Comparison of ENCODE assay signal across 25 cellular contexts in genomic region chr1:30704271-30704670, GRCh38. TPM values are rescaled to one million over a fixed set of nuclear protein-coding genes. Genes with fewer than 3 reads are reported as not detected.
DNase-seq lines count a peak whose midpoint lies in the region; ATAC-seq and TF ChIP-seq lines count a peak whose summit lies in the region.
"Had no signal": no experiment of that assay in that cellular context is flagged by ENCODE, and none has a peak within 500 bp of the region (broad histone marks: within the 10 kb centered on the region; RNA-seq: fewer than 3 reads in every experiment).

No MANE protein-coding gene starts in this region.

- H3K4me1 ChIP-seq in esophagus muscularis mucosa (peaks cover 16 to 57% (median 48%) of the 10 kb centered on the region in 4 donors), mucosa of descending colon (ENCODE audit: low read depth) (no peaks in the 10 kb centered on the region), tibial artery (peaks cover 0 to 4% (median 2%) of the 10 kb centered on the region in 4 donors)
- H3K4me1 ChIP-seq in effector memory CD4-positive, alpha-beta T cell (ENCODE audit: control insufficient read depth, insufficient read depth, low read length, poor library complexity, severe bottlenecking) = no peaks in the 10 kb centered on the region
- H3K4me1 ChIP-seq: upper lobe of left lung had no signal

- H3K36me3 ChIP-seq in esophagus muscularis mucosa (no peaks in the 10 kb centered on the region), mucosa of descending colon (ENCODE audit: low read depth) (no peaks in the 10 kb centered on the region), tibial artery (no peaks in the 10 kb centered on the region)
- H3K36me3 ChIP-seq in effector memory CD4-positive, alpha-beta T cell (ENCODE audit: control insufficient read depth, insufficient read depth, low read length) = no peaks in the 10 kb centered on the region
- H3K36me3 ChIP-seq: heart right ventricle, upper lobe of left lung had no signal

- H3K4me3 ChIP-seq in esophagus muscularis mucosa (no peak overlapping the region), mucosa of descending colon (no peak overlapping the region), tibial artery (no peak overlapping the region)
- H3K4me3 ChIP-seq in effector memory CD4-positive, alpha-beta T cell (ENCODE audit: insufficient read depth, low read depth, low read length, poor library complexity, severe bottlenecking) = no peak overlapping the region
- H3K4me3 ChIP-seq: dorsolateral prefrontal cortex, heart right ventricle, upper lobe of left lung had no signal

- intact Hi-C loops in esophagus muscularis mucosa (cut with DNase I) = loop anchor here (10.0 kb wide), 2 partner anchors 599 to 1829 kb away; no protein-coding TSS in a partner anchor
- intact Hi-C loops in mucosa of descending colon (cut with DNase I, micrococcal nuclease) = no loop called here
- intact Hi-C loops in tibial artery (cut with DNase I; ENCODE audit: low total_unique reads) = no loop called here

- peak; percentile 7 for DNase-seq in HCEC 1CT
- no peak for DNase-seq in esophagus muscularis mucosa (ENCODE audit: extremely low spot score)
- no peak for DNase-seq in mucosa of descending colon
- peak; percentile 64 to 85 for DNase-seq in tibial artery
- DNase-seq in effector memory CD4-positive, alpha-beta T cell = no peak
- no peak for DNase-seq in erythroblast (lab: John Stamatoyannopoulos, UW)
- DNase-seq in globus pallidus (ENCODE audit: low spot score) = no peak
- DNase-seq: activated CD4-positive, alpha-beta T cell treated with anti-CD3 and anti-CD28 coated beads, Interleukin-2, amount 50 U/mL, for 4 hours; activated effector memory CD4-positive, alpha-beta T cell treated with anti-CD3 and anti-CD28 coated beads, Interleukin-2, amount 50 U/mL, for 16 hours; AML-193; DMS53; dorsolateral prefrontal cortex; H7; heart right ventricle; NCI-H1092 treated with DMSO at 0.1 percent for 48 hours; NCI-H2081 treated with DMSO at 0.1 percent for 48 hours; NCI-H510A; NK-92 treated with Interleukin-12 subunit alpha and Interleukin-12 subunit beta, amount 100 ng/mL, for 24 hours; occipital lobe; upper lobe of left lung had no signal

- H3K27ac ChIP-seq in esophagus muscularis mucosa (replicated peaks in 1 of 4) (peak overlapping the region in 3 of 4 donors; percentile 51 to 69 (median 55)), tibial artery (no peak overlapping the region)
- H3K27ac ChIP-seq in effector memory CD4-positive, alpha-beta T cell (ENCODE audit: insufficient read depth, low read length, poor library complexity, severe bottlenecking) = no peak overlapping the region
- H3K27ac ChIP-seq: heart right ventricle, upper lobe of left lung had no signal

- H3K9me3 ChIP-seq in esophagus muscularis mucosa (no peaks in the 10 kb centered on the region), mucosa of descending colon (no peaks in the 10 kb centered on the region), tibial artery (no peaks in the 10 kb centered on the region)
- no peaks in the 10 kb centered on the region for H3K9me3 ChIP-seq in effector memory CD4-positive, alpha-beta T cell (ENCODE audit: control insufficient read depth, low read length)
- H3K9me3 ChIP-seq: heart right ventricle, upper lobe of left lung had no signal

- TF ChIP-seq EP300 in esophagus muscularis mucosa (IDR thresholded peaks at IDR 0.05) = no peak

- WGBS in esophagus muscularis mucosa = 39% methylated on average over 2 of the region's 4 CpGs

- ATAC-seq in mucosa of descending colon (peak; percentile 41), HG03469 (IDR thresholded peaks at IDR 0.05; ENCODE audit: unreplicated experiment) (no peak)
- ATAC-seq: left lobe of liver, SK-N-SH treated with all-trans-retinoic acid at 6 μM for 48 hours, WTC11 had no signal

- H3K27me3 ChIP-seq in esophagus muscularis mucosa (no peaks in the 10 kb centered on the region), tibial artery (peaks cover 0 to 38% of the 10 kb centered on the region in 2 donors)
- peaks cover 10% of the 10 kb centered on the region for H3K27me3 ChIP-seq in effector memory CD4-positive, alpha-beta T cell (replicated peaks; ENCODE audit: control insufficient read depth, insufficient read depth, low read length, poor library complexity, severe bottlenecking)
- H3K27me3 ChIP-seq: dorsolateral prefrontal cortex, upper lobe of left lung had no signal

- TF ChIP-seq POLR2A in esophagus muscularis mucosa (IDR thresholded peaks at IDR 0.05; ENCODE audit: low read depth) (no peak), erythroblast (IDR thresholded peaks at IDR 0.05; ENCODE audit: low read length) (no peak)

- TF ChIP-seq CTCF in esophagus muscularis mucosa (IDR thresholded peaks at IDR 0.05) (no peak), mucosa of descending colon (IDR thresholded peaks at IDR 0.05) (no peak), tibial artery (IDR thresholded peaks at IDR 0.05) (no peak)

RNA-seq across cellular contexts. Expression of gene MATN1, which starts 19.1 kb away (rescaled TPM):
- not detected for total RNA-seq in esophagus muscularis mucosa
- under 1 TPM in 1 of 3 donors, not detected in 2; 0.22 TPM for total RNA-seq in mucosa of descending colon
- total RNA-seq: epithelial cell of proximal tubule, heart right ventricle, left lobe of liver had no signal

RNA-seq across cellular contexts. Expression of gene LAPTM5, which starts 53.3 kb away (rescaled TPM):
- total RNA-seq in esophagus muscularis mucosa (10 to 100 TPM; 32.4 to 83.7 (median 36.3) TPM), mucosa of descending colon (10 to 100 TPM; 24.1 to 71.1 (median 48.1) TPM)

Comparison
In these comparisons a context has a peak if more than half of its experiments do, and no peak if none do; other contexts are left out.
1. DNase-seq: peak in HCEC 1CT (single experiment) and tibial artery (2 of 2); none in esophagus muscularis mucosa (single experiment), mucosa of descending colon (0 of 3), effector memory CD4-positive, alpha-beta T cell (0 of 3), erythroblast (0 of 2) and globus pallidus (single experiment).
2. H3K27ac ChIP-seq: peak in esophagus muscularis mucosa (3 of 4); none in tibial artery (0 of 2) and effector memory CD4-positive, alpha-beta T cell (single experiment).